In genomic region chr12:47705571-47706425, GRCh38 we compare ENCODE assay signal across 8 cellular contexts. TPM values are rescaled to one million over a fixed set of nuclear protein-coding genes. Genes with fewer than 3 reads are reported as not detected.
DNase-seq lines count a peak whose midpoint lies in the region; ATAC-seq, FAIRE-seq and TF ChIP-seq lines count a peak whose summit lies in the region.

TSS of gene RPAP3 (minus strand) at chr12:47706030. CDS start at chr12:47702840, 3,190 bp downstream.

- FAIRE-seq in D721Med (lab: Jason Lieb, UNC): no peak

- peak; percentile 43 for TF ChIP-seq CTCF in D721Med (IDR thresholded peaks at IDR 0.05; ENCODE audit: insufficient read depth, missing control alignments)
- TF ChIP-seq CTCF in epithelial cell of esophagus (IDR thresholded peaks at IDR 0.05; ENCODE audit: insufficient read depth, low read depth, low read length, missing control alignments): peak; percentile 60

- peaks cover 63% of the 10 kb centered on the region for H3K4me1 ChIP-seq in mononuclear cell (ENCODE audit: insufficient read depth, low read length)

- H3K9me3 ChIP-seq in mononuclear cell (ENCODE audit: low read depth, low read length): no peaks in the 10 kb centered on the region

- DNase-seq in D721Med (ENCODE audit: insufficient read length, low spot score) (peak; percentile 63), HuH-7.5 (ENCODE audit: low spot score) (peak; percentile 78), OCI-M1 (lab: John Stamatoyannopoulos, UW) (peak; percentile 98), activated T-cell treated with anti-CD3 and anti-CD28 coated beads for 24 hours (ENCODE audit: low read depth) (peak; percentile 97), epithelial cell of esophagus (ENCODE audit: low read depth) (peak; percentile 97)
- peak; percentile 95 to 96 for DNase-seq in stimulated activated CD8-positive, alpha-beta memory T cell treated with anti-CD3 and anti-CD28 coated beads, Interleukin-4, amount 100 ng/mL, for 1 hour (ENCODE audit: low read depth in 2 of 2, low spot score in 1 of 2)

- peak; percentile 84 for ATAC-seq in GM21515 (IDR thresholded peaks at IDR 0.05; ENCODE audit: unreplicated experiment)

- H3K4me3 ChIP-seq in epithelial cell of esophagus (ENCODE audit: low read length): peak within 1 kb of the TSS; percentile 58
- peak within 1 kb of the TSS; percentile 82 for H3K4me3 ChIP-seq in mononuclear cell (ENCODE audit: low read length)

- no peaks in the 10 kb centered on the region for H3K27me3 ChIP-seq in mononuclear cell (ENCODE audit: insufficient read depth, low read length)

RNA-seq across cellular contexts. Expression of gene RPAP3, which starts in this region (rescaled TPM):
- total RNA-seq in mononuclear cell: 14.7 TPM

Comparison
In these comparisons a context has a peak if more than half of its experiments do, and no peak if none do; other contexts are left out.
1. Peak in every context shown above with its lines: DNase-seq, ATAC-seq and H3K4me3 ChIP-seq.